In genomic region chr10:130111848-130112180, GRCh38 we compare ENCODE assay signal across 8 cellular contexts. TPM values are rescaled to one million over a fixed set of nuclear protein-coding genes. Genes with fewer than 3 reads are reported as not detected.
A peak's percentile ranks its signal among the peaks of the same experiment; 100 is the strongest.
DNase-seq lines count a peak whose midpoint lies in the region; ATAC-seq, FAIRE-seq and TF ChIP-seq lines count a peak whose summit lies in the region.

No MANE protein-coding gene starts in this region.

- peak overlapping the region; percentile 69 for H3K4me3 ChIP-seq in CD4-positive, CD25-positive, alpha-beta regulatory T cell (ENCODE audit: low read depth, low read length)
- H3K4me3 ChIP-seq in OCI-LY3 (ENCODE audit: low read length) (peak overlapping the region; percentile 88), neuronal stem cell (ENCODE audit: low read length in 2 of 2) (peak overlapping the region; percentile 78 to 86)
- peak overlapping the region; percentile 80 for H3K4me3 ChIP-seq in effector memory CD4-positive, alpha-beta T cell (ENCODE audit: insufficient read depth, low read depth, low read length, poor library complexity, severe bottlenecking)

- H3K23ac ChIP-seq in neuronal stem cell (ENCODE audit: low read depth, low read length, poor library complexity): no peak overlapping the region

- no peak for TF ChIP-seq CTCF in OCI-LY3 (IDR thresholded peaks at IDR 0.05; ENCODE audit: low read depth, low read length)

- H2AFZ ChIP-seq in OCI-LY3 (ENCODE audit: low read depth, low read length): no peak overlapping the region
- peak overlapping the region; percentile 97 for H2AFZ ChIP-seq in neuronal stem cell (ENCODE audit: low read length)

- intact Hi-C loops in posterior cingulate gyrus (cut with DNase I): loop anchor here (1.0 to 10.0 kb wide), 4 partner anchors 15 to 647 kb away; partner anchors contain the start of genes GLRX3 and MGMT

- H3K4me2 ChIP-seq in OCI-LY3 (ENCODE audit: low read length) (peak overlapping the region; percentile 81), neuronal stem cell (ENCODE audit: insufficient read depth, low read length, poor library complexity, severe bottlenecking) (peak overlapping the region; percentile 61)

- H2BK12ac ChIP-seq in neuronal stem cell (ENCODE audit: low read length): no peak overlapping the region

- H3K36me3 ChIP-seq in CD4-positive, CD25-positive, alpha-beta regulatory T cell (ENCODE audit: control insufficient read depth, insufficient read depth, low read length): no peaks in the 10 kb centered on the region
- H3K36me3 ChIP-seq in OCI-LY3 (replicated peaks; ENCODE audit: low read depth, low read length) (peaks cover 9% of the 10 kb centered on the region), neuronal stem cell (replicated peaks in 1 of 2; ENCODE audit: control insufficient read depth in 2 of 2, insufficient read depth in 2 of 2, low read length in 2 of 2) (no peaks in the 10 kb centered on the region)
- no peaks in the 10 kb centered on the region for H3K36me3 ChIP-seq in effector memory CD4-positive, alpha-beta T cell (ENCODE audit: control insufficient read depth, insufficient read depth, low read length)

- FAIRE-seq in GM12891 (lab: Jason Lieb, UNC): no peak

- H3K9ac ChIP-seq in OCI-LY3 (ENCODE audit: low read length) (peak overlapping the region; percentile 93), neuronal stem cell (ENCODE audit: low read depth, low read length, poor library complexity) (peak overlapping the region; percentile 91)

- no peak for TF ChIP-seq POLR2A in GM12891 (IDR thresholded peaks at IDR 0.05; ENCODE audit: low read depth, low read length)

- peaks cover 5% of the 10 kb centered on the region for H3K27me3 Mint-ChIP-seq in CD4-positive, CD25-positive, alpha-beta regulatory T cell

- H3K36me3 Mint-ChIP-seq in CD4-positive, CD25-positive, alpha-beta regulatory T cell: peaks cover 4% of the 10 kb centered on the region

- no peak overlapping the region for H4K91ac ChIP-seq in neuronal stem cell (ENCODE audit: low read depth, low read length, poor library complexity)

- peaks cover 2% of the 10 kb centered on the region for H3K79me1 ChIP-seq in neuronal stem cell (ENCODE audit: low read depth, low read length)

- peak overlapping the region; percentile 94 for H3K27ac ChIP-seq in CD4-positive, CD25-positive, alpha-beta regulatory T cell (ENCODE audit: insufficient read depth, low read length, poor library complexity, severe bottlenecking)
- H3K27ac ChIP-seq in OCI-LY3 (ENCODE audit: low read length): peak overlapping the region; percentile 99
- peak overlapping the region; percentile 90 for H3K27ac ChIP-seq in effector memory CD4-positive, alpha-beta T cell (ENCODE audit: insufficient read depth, low read length, poor library complexity, severe bottlenecking)
- no peak overlapping the region for H3K27ac ChIP-seq in neuronal stem cell (replicated peaks; ENCODE audit: low read length)

- H3K27me3 ChIP-seq in CD4-positive, CD25-positive, alpha-beta regulatory T cell (ENCODE audit: control insufficient read depth, insufficient read depth, low read length): no peaks in the 10 kb centered on the region
- H3K27me3 ChIP-seq in OCI-LY3 (ENCODE audit: low read depth, low read length): no peaks in the 10 kb centered on the region
- no peaks in the 10 kb centered on the region for H3K27me3 ChIP-seq in effector memory CD4-positive, alpha-beta T cell (replicated peaks; ENCODE audit: control insufficient read depth, insufficient read depth, low read length, poor library complexity, severe bottlenecking)
- H3K27me3 ChIP-seq in neuronal stem cell (ENCODE audit: control insufficient read depth in 3 of 3, insufficient read depth in 3 of 3, low read depth in 1 of 3, low read length in 3 of 3): no peaks in the 10 kb centered on the region

- H3K14ac ChIP-seq in neuronal stem cell (ENCODE audit: low read length): no peak overlapping the region

- H3K4ac ChIP-seq in neuronal stem cell (ENCODE audit: low read length): no peak overlapping the region

- no peak for ATAC-seq in CD4-positive, CD25-positive, alpha-beta regulatory T cell (ENCODE audit: low read depth in 2 of 2)

- peak overlapping the region; percentile 41 for H2AK5ac ChIP-seq in neuronal stem cell (ENCODE audit: low read depth, low read length)

- no peak overlapping the region for H4K8ac ChIP-seq in neuronal stem cell (ENCODE audit: low read depth, low read length)

- H3K4me1 ChIP-seq in CD4-positive, CD25-positive, alpha-beta regulatory T cell (ENCODE audit: control insufficient read depth, insufficient read depth, low read length, poor library complexity, severe bottlenecking): peaks cover 32% of the 10 kb centered on the region
- H3K4me1 ChIP-seq in OCI-LY3 (ENCODE audit: low read length) (peaks cover 26% of the 10 kb centered on the region), neuronal stem cell (ENCODE audit: control insufficient read depth in 2 of 2, insufficient read depth in 1 of 2, low read depth in 1 of 2, low read length in 2 of 2) (peaks cover 0 to 5% of the 10 kb centered on the region in 2 donors)
- peaks cover 22% of the 10 kb centered on the region for H3K4me1 ChIP-seq in effector memory CD4-positive, alpha-beta T cell (ENCODE audit: control insufficient read depth, insufficient read depth, low read length, poor library complexity, severe bottlenecking)

- H2BK5ac ChIP-seq in neuronal stem cell (ENCODE audit: low read length): no peak overlapping the region

- H2BK15ac ChIP-seq in neuronal stem cell (ENCODE audit: low read length): no peak overlapping the region

- no peak overlapping the region for H3K18ac ChIP-seq in neuronal stem cell (ENCODE audit: low read length)

- peaks cover 21% of the 10 kb centered on the region for H3K79me2 ChIP-seq in OCI-LY3 (ENCODE audit: low read length)

- H3K9me3 ChIP-seq in CD4-positive, CD25-positive, alpha-beta regulatory T cell (ENCODE audit: control insufficient read depth in 2 of 2, low read length in 2 of 2): no peaks in the 10 kb centered on the region
- no peaks in the 10 kb centered on the region for H3K9me3 ChIP-seq in OCI-LY3 (ENCODE audit: insufficient read depth, low read length)
- H3K9me3 ChIP-seq in effector memory CD4-positive, alpha-beta T cell (ENCODE audit: control insufficient read depth, low read length): no peaks in the 10 kb centered on the region
- peaks cover 0 to 3% of the 10 kb centered on the region in 2 donors for H3K9me3 ChIP-seq in neuronal stem cell (replicated peaks in 1 of 2; ENCODE audit: control insufficient read depth in 2 of 2, insufficient read depth in 1 of 2, low read depth in 1 of 2, low read length in 2 of 2)

- no peaks in the 10 kb centered on the region for H4K20me1 ChIP-seq in OCI-LY3 (ENCODE audit: insufficient read depth, low read length)

- DNase-seq in CD4-positive, CD25-positive, alpha-beta regulatory T cell: peak in 1 of 3 donors; percentile 47
- no peak for DNase-seq in effector memory CD4-positive, alpha-beta T cell
- DNase-seq in neuronal stem cell (ENCODE audit: low spot score) (no peak), NCI-H2029 treated with DMSO at 0.1 percent for 48 hours (lab: John Stamatoyannopoulos, UW) (no peak), GM12891 (ENCODE audit: insufficient read length, low spot score) (no peak), posterior cingulate gyrus (no peak), NCI-H2107 (lab: John Stamatoyannopoulos, UW) (no peak)

- H3K4me1 Mint-ChIP-seq in CD4-positive, CD25-positive, alpha-beta regulatory T cell: peaks cover 11 to 53% (median 35%) of the 10 kb centered on the region in 4 donors

- peak overlapping the region; percentile 93 to 100 (median 98) for H3K4me3 Mint-ChIP-seq in CD4-positive, CD25-positive, alpha-beta regulatory T cell

- no CpG with 5 or more reads among the region's 6 CpGs for WGBS in neuronal stem cell (ENCODE audit: extremely low coverage in 2 of 2, insufficient read length in 2 of 2, insufficient replicate concordance in 1 of 2), 2 donors

- H3K27ac Mint-ChIP-seq in CD4-positive, CD25-positive, alpha-beta regulatory T cell: peak overlapping the region; percentile 88 to 97 (median 95)

- peaks cover 0 to 2% (median 0%) of the 10 kb centered on the region in 7 donors for H3K9me3 Mint-ChIP-seq in CD4-positive, CD25-positive, alpha-beta regulatory T cell

- H2BK120ac ChIP-seq in neuronal stem cell (ENCODE audit: low read depth, low read length): no peak overlapping the region

TF ChIP-seq in GM12891, 5 proteins besides CTCF, POLR2A, EP300 and RAD21:
- TF ChIP-seq POLR2AphosphoS5 (IDR thresholded peaks at IDR 0.05; ENCODE audit: low read depth, low read length) (no peak), SPI1 (IDR thresholded peaks at IDR 0.05; ENCODE audit: low read depth, low read length) (no peak), TAF1 (IDR thresholded peaks at IDR 0.05; ENCODE audit: low read depth, low read length) (no peak), PAX5 (IDR thresholded peaks at IDR 0.05; ENCODE audit: insufficient read depth, low read length, severe bottlenecking) (no peak), POU2F2 (IDR thresholded peaks at IDR 0.05; ENCODE audit: low read depth, low read length) (no peak)

RNA-seq across cellular contexts. Expression of gene C10orf143, which starts 1.2 kb away (rescaled TPM):
- total RNA-seq in CD4-positive, CD25-positive, alpha-beta regulatory T cell: 7.7 TPM
- polyA plus RNA-seq in CD4-positive, CD25-positive, alpha-beta regulatory T cell: 10 to 100 TPM; 20.2 to 28.9 (median 24.1) TPM
- polyA plus RNA-seq in neuronal stem cell (2013, experiment 1 of 2): 4.9 TPM
- polyA plus RNA-seq in neuronal stem cell (2013, experiment 2 of 2): 4.7 TPM
- 3.1 TPM for polyA plus RNA-seq in GM12891 (2012; ENCODE audit: low read depth, missing spikeins)

RNA-seq across cellular contexts. Expression of gene GLRX3, which starts 24.4 kb away (rescaled TPM):
- total RNA-seq in CD4-positive, CD25-positive, alpha-beta regulatory T cell: 41.4 TPM
- polyA plus RNA-seq in CD4-positive, CD25-positive, alpha-beta regulatory T cell: 100 to 1,000 TPM in 1 of 4 donors, 10 to 100 TPM in 3; 79.5 to 123 (median 98.2) TPM
- polyA plus RNA-seq in neuronal stem cell (2013, experiment 1 of 2): 124 TPM
- polyA plus RNA-seq in neuronal stem cell (2013, experiment 2 of 2): 125 TPM
- 106 TPM for polyA plus RNA-seq in GM12891 (2012; ENCODE audit: low read depth, missing spikeins)
